Comparison of ENCODE assay signal across 9 cellular contexts in genomic region chr14:60815371-60815770, GRCh38.
DNase-seq lines count a peak whose midpoint lies in the region; ATAC-seq, FAIRE-seq and TF ChIP-seq lines count a peak whose summit lies in the region.
"Had no signal": no experiment of that assay in that cellular context is flagged by ENCODE, and none has a peak within 500 bp of the region (broad histone marks: within the 10 kb centered on the region; RNA-seq: fewer than 3 reads in every experiment).

No MANE protein-coding gene starts in this region.

- ATAC-seq in GM19452 (IDR thresholded peaks at IDR 0.05; ENCODE audit: unreplicated experiment) (peak; percentile 93), HG03064 (IDR thresholded peaks at IDR 0.05; ENCODE audit: low read depth, unreplicated experiment) (peak; percentile 90)

- DNase-seq in GM10266 (ENCODE audit: extremely low spot score): peak; percentile 24
- peak; percentile 12 for DNase-seq in NCI-H510A (lab: John Stamatoyannopoulos, UW)
- DNase-seq in ACHN: no peak
- no peak for DNase-seq in urothelium cell line (ENCODE audit: low spot score)
- no peak for DNase-seq in RKO (ENCODE audit: low spot score)
- no peak for DNase-seq in activated CD4-positive, CD25-positive, alpha-beta regulatory T cell treated with anti-CD3 and anti-CD28 coated beads, Interleukin-2, amount 50 U/mL, for 72 hours
- DNase-seq: DND-41 had no signal

- in situ Hi-C loops in ACHN (cut with HindIII; ENCODE audit: low pct_ligation_motif_present, low pct_unique_long_range_greater_than_20kb, low sequenced_read_pairs): no loop called here

- no peak for FAIRE-seq in urothelium cell line (lab: Jason Lieb, UNC)

- TF ChIP-seq CTCF in GM10266 (IDR thresholded peaks at IDR 0.05; ENCODE audit: control insufficient read depth, insufficient read depth, low read depth, missing control alignments): no peak

Comparison
In these comparisons a context has a peak if more than half of its experiments do, and no peak if none do; other contexts are left out.
1. DNase-seq: peak in GM10266 (single experiment) and NCI-H510A (single experiment); none in ACHN (single experiment), urothelium cell line (single experiment), RKO (single experiment) and activated CD4-positive, CD25-positive, alpha-beta regulatory T cell treated with anti-CD3 and anti-CD28 coated beads, Interleukin-2, amount 50 U/mL, for 72 hours (single experiment).